23 cellular contexts compared by ENCODE assay signal in genomic region chr12:76049575-76050251, GRCh38.
"Had no signal": no experiment of that assay in that cellular context is flagged by ENCODE, and none has a peak within 500 bp of the region (broad histone marks: within the 10 kb centered on the region; RNA-seq: fewer than 3 reads in every experiment).

No MANE protein-coding gene starts in this region.

- H3K4me3 ChIP-seq: ascending aorta, gastrocnemius medialis, heart left ventricle, left ventricle myocardium inferior, tibial nerve had no signal

- H3K27ac ChIP-seq: ascending aorta, gastrocnemius medialis, heart left ventricle, left ventricle myocardium inferior, tibial nerve had no signal

- H3K27ac Mint-ChIP-seq: nephron progenitor cell; T-helper 2 cell treated with Interferon-gamma antibody and Interleukin-4, amounts not matched to agents 5 μg/mL and 100 μg/mL, for 36 hours had no signal

- ATAC-seq: gastrocnemius medialis, heart left ventricle, sciatic nerve, WTC11 had no signal

- H3K4me1 Mint-ChIP-seq: nephron progenitor cell had no signal

- H3K4me1 ChIP-seq: ascending aorta, gastrocnemius medialis, left ventricle myocardium inferior, tibial nerve had no signal

- H3K9me3 Mint-ChIP-seq: nephron progenitor cell; T-helper 2 cell treated with Interferon-gamma antibody and Interleukin-4, amounts not matched to agents 5 μg/mL and 100 μg/mL, for 36 hours; WTC11 had no signal

- H3K4me3 Mint-ChIP-seq: nephron progenitor cell; T-helper 2 cell treated with Interferon-gamma antibody and Interleukin-4, amounts not matched to agents 5 μg/mL and 100 μg/mL, for 36 hours; WTC11 had no signal

- FAIRE-seq: kidney, urothelium cell line had no signal

- H3K27me3 ChIP-seq: ascending aorta, gastrocnemius medialis, heart left ventricle, tibial nerve had no signal

- H3K9me3 ChIP-seq: ascending aorta, gastrocnemius medialis, heart left ventricle, left ventricle myocardium inferior, tibial nerve had no signal

- DNase-seq: activated CD4-positive, alpha-beta T cell treated with anti-CD3 and anti-CD28 coated beads for 4 hours; activated CD8-positive, alpha-beta memory T cell treated with anti-CD3 and anti-CD28 coated beads for 24 hours; activated CD8-positive, alpha-beta memory T cell treated with anti-CD3 and anti-CD28 coated beads, Interleukin-2, amount 50 U/mL, for 48 hours; activated naive CD4-positive, alpha-beta T cell treated with Interleukin-2 at 50 U/mL for 16 hours; cerebellar nuclear complex; effector CD4-positive, alpha-beta T cell; gastrocnemius medialis; heart left ventricle; kidney; left ventricle myocardium inferior; mammary epithelial cell; midbrain; nephron progenitor cell; nucleus accumbens; stimulated activated CD4-positive, alpha-beta T cell treated with anti-CD3 and anti-CD28 coated beads, Interleukin-4, amount 100 ng/mL, for 4 hours; stimulated activated naive CD4-positive, alpha-beta T cell; substantia nigra had no signal
